In genomic region chr17:7885357-7886226, GRCh38 we compare ENCODE assay signal across 8 cellular contexts. TPM values are rescaled to one million over a fixed set of nuclear protein-coding genes. Genes with fewer than 3 reads are reported as not detected.
A peak's percentile ranks its signal among the peaks of the same experiment; 100 is the strongest.
DNase-seq lines count a peak whose midpoint lies in the region; ATAC-seq and TF ChIP-seq lines count a peak whose summit lies in the region.

No MANE protein-coding gene starts in this region.

- no peak for TF ChIP-seq POLR2A in heart left ventricle (IDR thresholded peaks at IDR 0.05)

- intact Hi-C loops in heart left ventricle (cut with DNase I): loop anchor here in 2 of 10 donors (2.0 to 5.0 kb wide), 3 partner anchors 29 to 51 kb away; partner anchors contain the start of genes CNTROB (in 1 of the 2), KDM6B (in 1 of the 2), NAA38 (in 1 of the 2) and TRAPPC1 (in 1 of the 2)

- H3K36me3 ChIP-seq in heart left ventricle (peaks cover 0 to 22% (median 3%) of the 10 kb centered on the region in 9 donors), rectal smooth muscle tissue (ENCODE audit: control insufficient read depth, insufficient read depth, low read length) (peaks cover under 1% of the 10 kb centered on the region)

- no peaks in the 10 kb centered on the region for H3K9me3 ChIP-seq in heart left ventricle

- WGBS in heart left ventricle, 4 donors: 0 to 2% (median 1%) methylated on average over 28 to 65 of the region's 65 CpGs

- H3K9ac ChIP-seq in rectal smooth muscle tissue (ENCODE audit: low read length): peak overlapping the region; percentile 87

- H3K27ac ChIP-seq in heart left ventricle (peak overlapping the region; percentile 57 to 98 (median 91)), rectal smooth muscle tissue (ENCODE audit: low read depth, low read length) (peak overlapping the region; percentile 81)

- no peak for TF ChIP-seq CTCF in heart left ventricle (IDR thresholded peaks at IDR 0.05)

- H3K4me3 ChIP-seq in heart left ventricle (peak overlapping the region; percentile 57 to 86 (median 76)), rectal smooth muscle tissue (ENCODE audit: low read length) (peak overlapping the region; percentile 94)

- DNase-seq in DMS79 (lab: John Stamatoyannopoulos, UW) (peak; percentile 55), RPMI7951 (ENCODE audit: low read depth) (peak; percentile 57), heart left ventricle (peak; percentile 41 to 71 (median 52)), cortex of kidney (lab: John Stamatoyannopoulos, UW) (no peak)
- peak; percentile 45 for DNase-seq in activated naive CD4-positive, alpha-beta T cell treated with anti-CD3 and anti-CD28 coated beads, Interleukin-2, amount 50 U/mL, for 16 hours

- H3K27me3 ChIP-seq in heart left ventricle: no peaks in the 10 kb centered on the region
- H3K27me3 ChIP-seq in rectal smooth muscle tissue (ENCODE audit: control insufficient read depth, insufficient read depth, low read length): no peaks in the 10 kb centered on the region

- H3K4me1 ChIP-seq in heart left ventricle (peaks cover 17 to 82% (median 46%) of the 10 kb centered on the region in 12 donors), rectal smooth muscle tissue (ENCODE audit: control insufficient read depth, insufficient read depth, low read length) (peaks cover 39% of the 10 kb centered on the region)

- ATAC-seq in HG03280 (IDR thresholded peaks at IDR 0.05; ENCODE audit: unreplicated experiment) (peak; percentile 32), heart left ventricle (no peak), GM18517 (IDR thresholded peaks at IDR 0.05; ENCODE audit: unreplicated experiment) (no peak)

RNA-seq across cellular contexts. Expression of gene CHD3, which starts 3.0 kb away (rescaled TPM):
- total RNA-seq in RPMI7951 (2014; rRNA removed; shearing (Covaris generic)): 20.3 and 30.8 TPM in 2 replicates
- total RNA-seq in heart left ventricle: 10 to 100 TPM in 6 of 9 donors, 1 to 10 TPM in 3; 6.7 to 30.6 (median 13.6) TPM
- 10 to 100 TPM; 17.5 to 17.9 TPM for polyA plus RNA-seq in heart left ventricle

RNA-seq across cellular contexts. Expression of gene CYB5D1, which starts 27.8 kb away (rescaled TPM):
- total RNA-seq in RPMI7951 (2014; rRNA removed; shearing (Covaris generic)): 5.7 and 6.1 TPM in 2 replicates
- 10 to 100 TPM in 8 of 9 donors, 1 to 10 TPM in 1; 9.3 to 20.4 (median 16.6) TPM for total RNA-seq in heart left ventricle
- 10 to 100 TPM; 11.7 to 15.5 TPM for polyA plus RNA-seq in heart left ventricle

RNA-seq across cellular contexts. Expression of gene NAA38, which starts 28.2 kb away (rescaled TPM):
- 94.4 and 110 TPM in 2 replicates for total RNA-seq in RPMI7951 (2014; rRNA removed; shearing (Covaris generic))
- total RNA-seq in heart left ventricle: 100 to 1,000 TPM in 1 of 9 donors, 10 to 100 TPM in 8; 60.9 to 141 (median 72.4) TPM
- 100 to 1,000 TPM in 1 of 2 donors, 10 to 100 TPM in 1; 75.2 to 179 TPM for polyA plus RNA-seq in heart left ventricle

RNA-seq across cellular contexts. Expression of gene RNF227, which starts 30.5 kb away (rescaled TPM):
- 2.3 and 7.8 TPM in 2 replicates for total RNA-seq in RPMI7951 (2014; rRNA removed; shearing (Covaris generic))
- 1 to 10 TPM in 5 of 9 donors, under 1 TPM in 4; 0.51 to 4.9 (median 1.1) TPM for total RNA-seq in heart left ventricle
- polyA plus RNA-seq in heart left ventricle: under 1 TPM; 0.79 to 0.88 TPM

RNA-seq across cellular contexts. Expression of gene TMEM88, which starts 30.7 kb away (rescaled TPM):
- not detected in 2 replicates for total RNA-seq in RPMI7951 (2014; rRNA removed; shearing (Covaris generic))
- 100 to 1,000 TPM in 1 of 9 donors, 10 to 100 TPM in 8; 16.7 to 130 (median 27.0) TPM for total RNA-seq in heart left ventricle
- 100 to 1,000 TPM in 1 of 2 donors, 10 to 100 TPM in 1; 97.7 to 112 TPM for polyA plus RNA-seq in heart left ventricle
